In the genomic region with DNA sequence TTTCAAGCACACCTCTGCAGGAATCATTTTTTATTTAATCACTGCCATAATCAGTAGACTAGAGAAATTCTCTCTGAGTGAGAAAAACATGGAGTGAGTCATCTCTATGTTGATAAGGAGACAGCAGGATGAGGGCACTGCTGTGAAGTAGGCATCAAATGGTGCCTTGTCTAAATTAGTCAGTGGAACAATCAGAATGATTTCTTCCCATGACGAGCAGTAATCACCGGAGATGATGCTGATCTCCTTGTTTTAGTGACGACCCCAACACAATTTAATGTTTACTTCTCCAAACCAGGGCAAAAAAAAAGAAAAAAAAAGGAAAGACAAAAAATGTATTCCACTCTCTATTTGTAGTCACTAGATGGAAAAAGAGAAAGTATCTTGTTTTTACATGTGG, we compare ENCODE assay signal across 14 cellular contexts.
DNase-seq lines count a peak whose midpoint lies in the region; ATAC-seq, FAIRE-seq and TF ChIP-seq lines count a peak whose summit lies in the region.
"Had no signal": no experiment of that assay in that cellular context is flagged by ENCODE, and none has a peak within 500 bp of the region (broad histone marks: within the 10 kb centered on the region; RNA-seq: fewer than 3 reads in every experiment).

No MANE protein-coding gene starts in this region.

- H3K4me3 ChIP-seq in gastrocnemius medialis, result no peak overlapping the region
- H3K4me3 ChIP-seq: testis had no signal

- in situ Hi-C loops in gastrocnemius medialis (cut with MboI; ENCODE audit: low sequenced_read_pairs in 4 of 4), result no loop called here

- H3K4me1 ChIP-seq in gastrocnemius medialis, result peaks cover 36 to 51% of the 10 kb centered on the region in 2 donors

- FAIRE-seq in HTR-8/SVneo (lab: Jason Lieb, UNC), result no peak
- FAIRE-seq: D721Med had no signal

- ATAC-seq in gastrocnemius medialis (peak in 1 of 2 donors; percentile 49), HG03175 (IDR thresholded peaks at IDR 0.05; ENCODE audit: unreplicated experiment) (no peak)
- ATAC-seq: sciatic nerve had no signal

- H3K27me3 ChIP-seq in gastrocnemius medialis, result no peaks in the 10 kb centered on the region
- H3K27me3 ChIP-seq: testis had no signal

- peaks cover 13% of the 10 kb centered on the region for H3K36me3 Mint-ChIP-seq in progenitor cell of endocrine pancreas (ENCODE audit: insufficient read depth)

- H3K4me3 Mint-ChIP-seq in progenitor cell of endocrine pancreas (ENCODE audit: low read depth), result no peak overlapping the region

- intact Hi-C loops in gastrocnemius medialis (cut with DNase I; ENCODE audit: low total_unique reads), result no loop called here

- peaks cover 19% of the 10 kb centered on the region for H3K27me3 Mint-ChIP-seq in progenitor cell of endocrine pancreas

- no peak for TF ChIP-seq POLR2A in erythroblast (IDR thresholded peaks at IDR 0.05; ENCODE audit: low read length)
- TF ChIP-seq POLR2A in gastrocnemius medialis (IDR thresholded peaks at IDR 0.05), result no peak

- peak overlapping the region; percentile 52 to 99 (median 94) for H3K27ac ChIP-seq in gastrocnemius medialis

- H3K27ac Mint-ChIP-seq in progenitor cell of endocrine pancreas, result no peak overlapping the region

- peaks cover 0 to 14% of the 10 kb centered on the region in 2 donors for H3K36me3 ChIP-seq in gastrocnemius medialis

- DNase-seq in activated CD4-positive, alpha-beta T cell treated with anti-CD3 and anti-CD28 coated beads for 48 hours, result peak; percentile 10
- no peak for DNase-seq in activated CD4-positive, alpha-beta T cell treated with anti-CD3 and anti-CD28 coated beads, Interleukin-2, amount 50 U/mL, for 4 hours
- DNase-seq in RPMI7951 (ENCODE audit: low read depth), result peak; percentile 43
- peak; percentile 9 to 48 for DNase-seq in erythroblast (lab: John Stamatoyannopoulos, UW)
- DNase-seq in gastrocnemius medialis, result no peak
- DNase-seq in progenitor cell of endocrine pancreas (ENCODE audit: low spot score, unreplicated experiment), result no peak
- no peak for DNase-seq in HTR-8/SVneo (ENCODE audit: insufficient read length, low spot score)
- DNase-seq: NCI-H1436 treated with DMSO at 0.1 percent for 48 hours, NCI-H69, SHP77, testis had no signal

- peaks cover 3% of the 10 kb centered on the region for H3K9me3 Mint-ChIP-seq in progenitor cell of endocrine pancreas (ENCODE audit: low read depth)

- no peaks in the 10 kb centered on the region for H3K9me3 ChIP-seq in gastrocnemius medialis
- H3K9me3 ChIP-seq: testis had no signal

- H3K4me1 Mint-ChIP-seq in progenitor cell of endocrine pancreas (ENCODE audit: low read depth), result peaks cover 21% of the 10 kb centered on the region

- TF ChIP-seq CTCF in gastrocnemius medialis (IDR thresholded peaks at IDR 0.05 in 4 of 5, conservative IDR thresholded peaks at IDR 0.05 in 1 of 5) (no peak), progenitor cell of endocrine pancreas (IDR thresholded peaks at IDR 0.05; ENCODE audit: unreplicated experiment) (no peak)

Comparison
In these comparisons a context has a peak if more than half of its experiments do, and no peak if none do; other contexts are left out.
1. DNase-seq: peak in activated CD4-positive, alpha-beta T cell treated with anti-CD3 and anti-CD28 coated beads for 48 hours (single experiment), RPMI7951 (single experiment) and erythroblast (2 of 2); none in activated CD4-positive, alpha-beta T cell treated with anti-CD3 and anti-CD28 coated beads, Interleukin-2, amount 50 U/mL, for 4 hours (0 of 2), gastrocnemius medialis (0 of 2), progenitor cell of endocrine pancreas (single experiment) and HTR-8/SVneo (single experiment).